Comparison of ENCODE assay signal across 8 cellular contexts in genomic region chr1:244919320-244920282, GRCh38. TPM values are rescaled to one million over a fixed set of nuclear protein-coding genes. Genes with fewer than 3 reads are reported as not detected.
A peak's percentile ranks its signal among the peaks of the same experiment; 100 is the strongest.
DNase-seq lines count a peak whose midpoint lies in the region; ATAC-seq and TF ChIP-seq lines count a peak whose summit lies in the region.

No MANE protein-coding gene starts in this region.

- no peak for ATAC-seq in central memory CD8-positive, alpha-beta T cell (replicated peaks; ENCODE audit: extremely low read depth, poor library complexity, severe bottlenecking)
- ATAC-seq in HG03039 (IDR thresholded peaks at IDR 0.05; ENCODE audit: unreplicated experiment) = no peak

- peak overlapping the region; percentile 85 for H2AFZ ChIP-seq in neural progenitor cell (replicated peaks)

- H3K27ac Mint-ChIP-seq in central memory CD8-positive, alpha-beta T cell (ENCODE audit: low read depth) = no peak overlapping the region
- no peak overlapping the region for H3K27ac Mint-ChIP-seq in neural progenitor cell

- no peaks in the 10 kb centered on the region for H3K79me2 ChIP-seq in neural progenitor cell (ENCODE audit: low read depth)

- no peaks in the 10 kb centered on the region for H3K9me3 Mint-ChIP-seq in central memory CD8-positive, alpha-beta T cell
- H3K9me3 Mint-ChIP-seq in neural progenitor cell = no peaks in the 10 kb centered on the region

- no peaks in the 10 kb centered on the region for H3K36me3 ChIP-seq in HUES64 (ENCODE audit: insufficient read depth, low read length)
- H3K36me3 ChIP-seq in neural progenitor cell = no peaks in the 10 kb centered on the region

- no peak overlapping the region for H3K27ac ChIP-seq in HUES64 (ENCODE audit: low read depth, low read length)
- H3K27ac ChIP-seq in neural progenitor cell = no peak overlapping the region

- H3K27me3 ChIP-seq in HUES64 (ENCODE audit: insufficient read depth, low read length) (peaks cover 19% of the 10 kb centered on the region), neural progenitor cell (peaks cover 36% of the 10 kb centered on the region)

- no peaks in the 10 kb centered on the region for H4K20me1 ChIP-seq in neural progenitor cell (ENCODE audit: low read depth)

- no peak for TF ChIP-seq CTCF in neural progenitor cell (IDR thresholded peaks at IDR 0.05)

- H3K4me1 ChIP-seq in HUES64 (ENCODE audit: insufficient read depth, low read length) = no peaks in the 10 kb centered on the region; the same call in 1 of the 2 replicates
- H3K4me1 ChIP-seq in neural progenitor cell = peaks cover 4% of the 10 kb centered on the region

- WGBS in HUES64 = 87% methylated on average over 8 of the region's 9 CpGs

- peaks cover 7% of the 10 kb centered on the region for H3F3A ChIP-seq in neural progenitor cell (ENCODE audit: low read depth)

- H3K9me3 ChIP-seq in HUES64 (ENCODE audit: insufficient read depth, low read depth, low read length) (no peaks in the 10 kb centered on the region), neural progenitor cell (ENCODE audit: low read depth) (no peaks in the 10 kb centered on the region)

- H3K4me3 Mint-ChIP-seq in central memory CD8-positive, alpha-beta T cell = peak overlapping the region; percentile 88
- peak overlapping the region; percentile 85 for H3K4me3 Mint-ChIP-seq in neural progenitor cell

- peaks cover 17% of the 10 kb centered on the region for H3K4me1 Mint-ChIP-seq in central memory CD8-positive, alpha-beta T cell
- peaks cover 10% of the 10 kb centered on the region for H3K4me1 Mint-ChIP-seq in neural progenitor cell

- H3K9ac ChIP-seq in HUES64 (ENCODE audit: low read depth, low read length) (no peak overlapping the region), neural progenitor cell (no peak overlapping the region)

- H3K4me3 ChIP-seq in HUES64 (ENCODE audit: low read length) = peak overlapping the region; percentile 62
- H3K4me3 ChIP-seq in neural progenitor cell = peak overlapping the region; percentile 60

- H3K36me3 Mint-ChIP-seq in central memory CD8-positive, alpha-beta T cell (ENCODE audit: insufficient read depth) = peaks cover 1% of the 10 kb centered on the region
- no peaks in the 10 kb centered on the region for H3K36me3 Mint-ChIP-seq in neural progenitor cell

- DNase-seq in EH (ENCODE audit: low read depth) (peak; percentile 6), neural progenitor cell (ENCODE audit: low spot score) (no peak), SKM-1 treated with dmso at 0.1 percent for 144 hours (lab: John Stamatoyannopoulos, UW; ENCODE audit: unreplicated experiment) (no peak), DMS 273 (lab: John Stamatoyannopoulos, UW; ENCODE audit: unreplicated experiment) (no peak), NCI-H1694 treated with DMSO at 0.1 percent for 48 hours (lab: John Stamatoyannopoulos, UW) (no peak)
- no peak for DNase-seq in central memory CD8-positive, alpha-beta T cell (ENCODE audit: low spot score in 2 of 2)

- peaks cover 20% of the 10 kb centered on the region for H3K27me3 Mint-ChIP-seq in central memory CD8-positive, alpha-beta T cell
- peaks cover 4% of the 10 kb centered on the region for H3K27me3 Mint-ChIP-seq in neural progenitor cell (ENCODE audit: insufficient read depth, low read depth)

- peak overlapping the region; percentile 86 for H3K4me2 ChIP-seq in neural progenitor cell

RNA-seq across cellular contexts. Expression of gene HNRNPU, which starts 55.3 kb away (rescaled TPM):
- polyA plus RNA-seq in HUES64 (2013, experiment 1 of 2) = 474 TPM
- 461 TPM for polyA plus RNA-seq in HUES64 (2013, experiment 2 of 2)
- total RNA-seq in neural progenitor cell (ENCODE audit: low replicate concordance) = 543 and 856 TPM in 2 replicates
